ENCODE assay signal across 12 cellular contexts in genomic region chr4:169015237-169015636, GRCh38. TPM values are rescaled to one million over a fixed set of nuclear protein-coding genes. Genes with fewer than 3 reads are reported as not detected.
A peak's percentile ranks its signal among the peaks of the same experiment; 100 is the strongest.
DNase-seq lines count a peak whose midpoint lies in the region; ATAC-seq and TF ChIP-seq lines count a peak whose summit lies in the region.
"Had no signal": no experiment of that assay in that cellular context is flagged by ENCODE, and none has a peak within 500 bp of the region (broad histone marks: within the 10 kb centered on the region; RNA-seq: fewer than 3 reads in every experiment).

No MANE protein-coding gene starts in this region.

- intact Hi-C loops in right cardiac atrium (cut with DNase I): no loop called here
- intact Hi-C loops in gastrocnemius medialis (cut with DNase I; ENCODE audit: low total_unique reads): loop anchor here (10.0 kb wide), 1 partner anchor 530 kb away; the partner anchor contains the start of gene DDX60L

- peak; percentile 15 to 70 for ATAC-seq in right cardiac atrium
- ATAC-seq in gastrocnemius medialis: peak in 1 of 2 donors; percentile 12
- no peak for ATAC-seq in GM18868 (IDR thresholded peaks at IDR 0.05; ENCODE audit: unreplicated experiment)
- ATAC-seq in GM21619 (IDR thresholded peaks at IDR 0.05; ENCODE audit: unreplicated experiment): no peak
- ATAC-seq: stimulated activated naive B cell treated with anti-CD40 and anti-IgM and Interleukin-4, amounts not matched to agents 10 μg/mL and 1 μg/mL and 100 μg/mL, for 72 hours had no signal

- peak overlapping the region; percentile 60 for H2AFZ ChIP-seq in OCI-LY3 (ENCODE audit: low read depth, low read length)

- no peak overlapping the region for H3K4me3 ChIP-seq in OCI-LY3 (ENCODE audit: low read length)
- no peak overlapping the region for H3K4me3 ChIP-seq in right cardiac atrium (ENCODE audit: low read length)
- no peak overlapping the region for H3K4me3 ChIP-seq in gastrocnemius medialis
- H3K4me3 ChIP-seq in MG63: no peak overlapping the region

- H3K4me2 ChIP-seq in OCI-LY3 (ENCODE audit: low read length): no peak overlapping the region

- in situ Hi-C loops in gastrocnemius medialis (cut with MboI; ENCODE audit: low sequenced_read_pairs in 4 of 4): loop anchor here (10.0 to 25.0 kb wide), 4 partner anchors 247 to 472 kb away; partner anchors contain the start of gene SH3RF1 (in 1 of the 4)

- WGBS in right cardiac atrium: 52% methylated on average over 6 of the region's 6 CpGs

- H4K20me1 ChIP-seq in OCI-LY3 (ENCODE audit: insufficient read depth, low read length): no peaks in the 10 kb centered on the region

- H3K79me2 ChIP-seq in OCI-LY3 (ENCODE audit: low read length): no peaks in the 10 kb centered on the region

- H3K36me3 ChIP-seq in OCI-LY3 (replicated peaks; ENCODE audit: low read depth, low read length) (no peaks in the 10 kb centered on the region), gastrocnemius medialis (no peaks in the 10 kb centered on the region), MG63 (no peaks in the 10 kb centered on the region)

- H3K27ac ChIP-seq in OCI-LY3 (ENCODE audit: low read length) (no peak overlapping the region), right cardiac atrium (ENCODE audit: low read length) (peak overlapping the region; percentile 33), gastrocnemius medialis (peak overlapping the region in 3 of 4 donors; percentile 47 to 63 (median 51))
- H3K27ac ChIP-seq: RWPE1 had no signal

- no peak for TF ChIP-seq POLR2A in gastrocnemius medialis (IDR thresholded peaks at IDR 0.05)

- H3K9me3 ChIP-seq in OCI-LY3 (ENCODE audit: insufficient read depth, low read length): no peaks in the 10 kb centered on the region
- no peaks in the 10 kb centered on the region for H3K9me3 ChIP-seq in right cardiac atrium (ENCODE audit: control insufficient read depth, low read length)
- no peaks in the 10 kb centered on the region for H3K9me3 ChIP-seq in gastrocnemius medialis
- no peaks in the 10 kb centered on the region for H3K9me3 ChIP-seq in MG63

- DNase-seq in ELF-1 (ENCODE audit: low read depth, low spot score): peak; percentile 75
- DNase-seq in right cardiac atrium: peak in 2 of 3 donors; percentile 44 to 89
- peak in 1 of 2 donors; percentile 38 for DNase-seq in gastrocnemius medialis
- DNase-seq in OCI-M2 (lab: John Stamatoyannopoulos, UW; ENCODE audit: unreplicated experiment): no peak
- DNase-seq in MG63: no peak
- DNase-seq: COR-L47; KG1; stimulated activated naive B cell treated with anti-CD40 and anti-IgM and Interleukin-4, amounts not matched to agents 10 μg/mL and 1 μg/mL and 100 μg/mL, for 72 hours had no signal

- no peak overlapping the region for H3K9ac ChIP-seq in OCI-LY3 (ENCODE audit: low read length)

- TF ChIP-seq CTCF in OCI-LY3 (IDR thresholded peaks at IDR 0.05; ENCODE audit: low read depth, low read length) (no peak), gastrocnemius medialis (IDR thresholded peaks at IDR 0.05 in 4 of 5, conservative IDR thresholded peaks at IDR 0.05 in 1 of 5) (no peak)

- no peaks in the 10 kb centered on the region for H3K27me3 ChIP-seq in OCI-LY3 (ENCODE audit: low read depth, low read length)
- no peaks in the 10 kb centered on the region for H3K27me3 ChIP-seq in right cardiac atrium (ENCODE audit: control insufficient read depth, insufficient read depth)
- H3K27me3 ChIP-seq in gastrocnemius medialis: no peaks in the 10 kb centered on the region
- no peaks in the 10 kb centered on the region for H3K27me3 ChIP-seq in MG63

- H3K4me1 ChIP-seq in OCI-LY3 (ENCODE audit: low read length) (peaks cover 6% of the 10 kb centered on the region), right cardiac atrium (ENCODE audit: control insufficient read depth, insufficient read depth, low read length) (peaks cover 6% of the 10 kb centered on the region), gastrocnemius medialis (peaks cover 0 to 3% of the 10 kb centered on the region in 2 donors)

RNA-seq across cellular contexts. Expression of gene CBR4, which starts 5.2 kb away (rescaled TPM):
- total RNA-seq in right cardiac atrium: 10 to 100 TPM; 14.6 to 19.7 (median 18.3) TPM
- polyA plus RNA-seq in right cardiac atrium: 14.1 TPM
- total RNA-seq in gastrocnemius medialis: 10 to 100 TPM; 11.5 to 21.0 (median 17.5) TPM
- total RNA-seq in MG63 (2014; rRNA removed; shearing (Covaris generic); ENCODE audit: low replicate concordance): 7.1 and 13.1 TPM in 2 replicates

Comparison
In these comparisons a context has a peak if more than half of its experiments do, and no peak if none do; other contexts are left out.
1. DNase-seq: peak in ELF-1 (single experiment) and right cardiac atrium (2 of 3); none in OCI-M2 (single experiment) and MG63 (single experiment).
2. ATAC-seq: peak in right cardiac atrium (2 of 2); none in GM18868 (single experiment) and GM21619 (single experiment).